ENCODE assay signal across 9 cellular contexts in the genomic region with DNA sequence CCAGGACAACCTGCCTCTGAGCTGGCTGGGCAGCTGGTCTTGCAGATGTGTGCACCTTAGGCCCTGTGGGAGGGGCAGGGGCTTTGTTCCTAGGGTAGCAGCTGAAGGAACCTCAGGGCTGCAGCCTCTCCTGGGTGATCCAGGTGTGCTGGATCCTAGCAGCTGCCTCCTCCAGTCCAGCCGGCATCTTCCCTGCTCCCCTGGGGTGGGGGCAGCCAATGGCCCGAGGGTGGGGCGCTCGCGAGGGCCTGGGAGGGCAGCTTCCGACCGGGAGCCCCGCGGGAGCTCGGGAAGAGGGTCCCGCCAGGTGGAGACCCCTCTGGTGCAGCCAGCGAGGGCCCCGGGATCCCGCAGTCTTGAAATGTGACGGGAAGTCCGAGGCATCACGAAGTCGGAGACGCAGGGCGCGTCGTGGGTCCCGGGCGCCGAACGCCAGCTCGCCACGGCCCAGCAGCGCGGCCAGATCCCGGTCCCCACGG. TPM values are rescaled to one million over a fixed set of nuclear protein-coding genes. Genes with fewer than 3 reads are reported as not detected.
DNase-seq lines count a peak whose midpoint lies in the region; ATAC-seq, FAIRE-seq and TF ChIP-seq lines count a peak whose summit lies in the region.
"Had no signal": no experiment of that assay in that cellular context is flagged by ENCODE, and none has a peak within 500 bp of the region (broad histone marks: within the 10 kb centered on the region; RNA-seq: fewer than 3 reads in every experiment).

No MANE protein-coding gene starts in this region.

- peak overlapping the region; percentile 41; the same call in 1 of the 2 replicates for H2AFZ ChIP-seq in GM23248
- no peak overlapping the region for H2AFZ ChIP-seq in smooth muscle cell (ENCODE audit: low read depth)

- H3K9ac ChIP-seq in GM23248 (peak overlapping the region; percentile 80; the same call in 1 of the 2 replicates), iPS-20b (ENCODE audit: low read depth, low read length) (peak overlapping the region; percentile 61), smooth muscle cell (ENCODE audit: low read depth) (peak overlapping the region; percentile 16)

- peaks cover 52% of the 10 kb centered on the region for H3K79me2 ChIP-seq in GM23248 (ENCODE audit: insufficient read depth)
- peaks cover 47% of the 10 kb centered on the region for H3K79me2 ChIP-seq in smooth muscle cell (ENCODE audit: low read depth)

- ATAC-seq in HG02571 (IDR thresholded peaks at IDR 0.05; ENCODE audit: unreplicated experiment): no peak

- WGBS in GM23248 (ENCODE audit: low coverage in 1 of 2, low lambda C conversion rate in 2 of 2, missing lambda C conversion rate in 2 of 2), 2 experiments: 31 to 47% methylated on average over 15 to 31 of the region's 32 CpGs
- WGBS in smooth muscle cell (ENCODE audit: low lambda C conversion rate): 15% methylated on average over 17 of the region's 32 CpGs

- no peak for FAIRE-seq in GM12891 (lab: Jason Lieb, UNC)

- H3F3A ChIP-seq in GM23248 (ENCODE audit: insufficient read depth) (peaks cover 31% of the 10 kb centered on the region), smooth muscle cell (ENCODE audit: low read depth) (no peaks in the 10 kb centered on the region)

- H3K36me3 Mint-ChIP-seq in activated T-helper 1 cell treated with anti-CD3 and anti-CD28 coated beads, Interleukin-12 subunit alpha, Interleukin-12 subunit beta, Interleukin-2, Interleukin-4 antibody, amounts not matched to agents 30 ng/mL and 10 ng/mL and 1 ng/mL, durations not matched to agents 14 hours and 24 hours and 36 hours (ENCODE audit: low read depth): peaks cover 24% of the 10 kb centered on the region

- H3K9me3 ChIP-seq in GM23248 (ENCODE audit: low read depth) (no peaks in the 10 kb centered on the region), iPS-20b (ENCODE audit: insufficient read depth, low read depth, low read length) (no peaks in the 10 kb centered on the region), smooth muscle cell (replicated peaks; ENCODE audit: low read depth) (no peaks in the 10 kb centered on the region)

- no peak for TF ChIP-seq POLR2A in GM12891 (IDR thresholded peaks at IDR 0.05; ENCODE audit: low read depth, low read length)

- TF ChIP-seq CTCF in smooth muscle cell (IDR thresholded peaks at IDR 0.05; ENCODE audit: borderline replicate concordance, insufficient read depth, poor library complexity, severe bottlenecking): no peak

- H3K9me2 ChIP-seq in GM23248 (ENCODE audit: insufficient read depth): no peaks in the 10 kb centered on the region

- H3K27ac ChIP-seq in GM23248: no peak overlapping the region
- H3K27ac ChIP-seq in iPS-20b (ENCODE audit: low read length): no peak overlapping the region
- H3K27ac ChIP-seq in smooth muscle cell (ENCODE audit: low read depth): no peak overlapping the region

- peak overlapping the region; percentile 93 for H3K4me3 Mint-ChIP-seq in activated T-helper 1 cell treated with anti-CD3 and anti-CD28 coated beads, Interleukin-12 subunit alpha, Interleukin-12 subunit beta, Interleukin-2, Interleukin-4 antibody, amounts not matched to agents 30 ng/mL and 10 ng/mL and 1 ng/mL, durations not matched to agents 14 hours and 24 hours and 36 hours

- H3K27ac Mint-ChIP-seq in activated T-helper 1 cell treated with anti-CD3 and anti-CD28 coated beads, Interleukin-12 subunit alpha, Interleukin-12 subunit beta, Interleukin-2, Interleukin-4 antibody, amounts not matched to agents 30 ng/mL and 10 ng/mL and 1 ng/mL, durations not matched to agents 14 hours and 24 hours and 36 hours: peak overlapping the region; percentile 96

- peaks cover 28% of the 10 kb centered on the region for H3K4me1 ChIP-seq in GM23248 (ENCODE audit: insufficient read depth)
- H3K4me1 ChIP-seq in iPS-20b (ENCODE audit: insufficient read depth, low read length): peaks cover 38% of the 10 kb centered on the region
- H3K4me1 ChIP-seq in smooth muscle cell (ENCODE audit: low read depth): peaks cover 43% of the 10 kb centered on the region

- intact Hi-C loops in activated T-helper 1 cell treated with anti-CD3 and anti-CD28 coated beads, Interleukin-12 subunit alpha, Interleukin-12 subunit beta, Interleukin-2, Interleukin-4 antibody, amounts not matched to agents 30 ng/mL and 10 ng/mL and 1 ng/mL, durations not matched to agents 14 hours and 24 hours and 36 hours (cut with micrococcal nuclease): no loop called here

- H3K36me3 ChIP-seq in GM23248 (ENCODE audit: low read depth) (no peaks in the 10 kb centered on the region), iPS-20b (ENCODE audit: insufficient read depth, low read depth, low read length) (0 out of 2 replicates have a peak, but pooled peaks cover 5% of the 10 kb centered on the region), smooth muscle cell (ENCODE audit: low read depth) (no peaks in the 10 kb centered on the region)

- DNase-seq in GM23248 (no peak), smooth muscle cell (lab: John Stamatoyannopoulos, UW; ENCODE audit: unreplicated experiment) (no peak), GM12891 (ENCODE audit: insufficient read length, low spot score) (no peak), NCI-H748 (lab: John Stamatoyannopoulos, UW; ENCODE audit: unreplicated experiment) (no peak), C1 segment of cervical spinal cord (lab: John Stamatoyannopoulos, UW) (no peak)
- no peak for DNase-seq in activated T-helper 1 cell treated with anti-CD3 and anti-CD28 coated beads, Interleukin-12 subunit alpha, Interleukin-12 subunit beta, Interleukin-2, Interleukin-4 antibody, amounts not matched to agents 30 ng/mL and 10 ng/mL and 1 ng/mL, durations not matched to agents 14 hours and 24 hours and 36 hours (ENCODE audit: low spot score)
- DNase-seq: SW 1271 had no signal

- H3K4me1 Mint-ChIP-seq in activated T-helper 1 cell treated with anti-CD3 and anti-CD28 coated beads, Interleukin-12 subunit alpha, Interleukin-12 subunit beta, Interleukin-2, Interleukin-4 antibody, amounts not matched to agents 30 ng/mL and 10 ng/mL and 1 ng/mL, durations not matched to agents 14 hours and 24 hours and 36 hours (ENCODE audit: low read depth): peaks cover 46% of the 10 kb centered on the region

- no peaks in the 10 kb centered on the region for H3K9me3 Mint-ChIP-seq in activated T-helper 1 cell treated with anti-CD3 and anti-CD28 coated beads, Interleukin-12 subunit alpha, Interleukin-12 subunit beta, Interleukin-2, Interleukin-4 antibody, amounts not matched to agents 30 ng/mL and 10 ng/mL and 1 ng/mL, durations not matched to agents 14 hours and 24 hours and 36 hours

- H3K27me3 Mint-ChIP-seq in activated T-helper 1 cell treated with anti-CD3 and anti-CD28 coated beads, Interleukin-12 subunit alpha, Interleukin-12 subunit beta, Interleukin-2, Interleukin-4 antibody, amounts not matched to agents 30 ng/mL and 10 ng/mL and 1 ng/mL, durations not matched to agents 14 hours and 24 hours and 36 hours (ENCODE audit: insufficient read depth): no peaks in the 10 kb centered on the region

- H3K4me3 ChIP-seq in GM23248 (peak overlapping the region; percentile 79), iPS-20b (ENCODE audit: low read length) (peak overlapping the region; percentile 91), smooth muscle cell (peak overlapping the region; percentile 66)

- in situ Hi-C loops in GM23248 (cut with MboI): no loop called here

- no peaks in the 10 kb centered on the region for H4K20me1 ChIP-seq in GM23248 (ENCODE audit: insufficient read depth)
- peaks cover 29% of the 10 kb centered on the region for H4K20me1 ChIP-seq in smooth muscle cell (ENCODE audit: low read depth)

- H3K27me3 ChIP-seq in GM23248 (replicated peaks; ENCODE audit: insufficient read depth) (no peaks in the 10 kb centered on the region), iPS-20b (ENCODE audit: insufficient read depth, low read length) (peaks cover 39% of the 10 kb centered on the region), smooth muscle cell (ENCODE audit: low read depth) (peaks cover 8% of the 10 kb centered on the region)

- H3K4me2 ChIP-seq in GM23248 (ENCODE audit: unreplicated experiment): peak overlapping the region; percentile 82
- H3K4me2 ChIP-seq in smooth muscle cell: peak overlapping the region; percentile 96

RNA-seq across cellular contexts. Expression of a gene that starts 1.7 kb away (rescaled TPM):
- 72.7 and 77.3 TPM in 2 replicates for total RNA-seq in GM23248 (2014; rRNA removed; shearing (Covaris generic))
- 180 and 187 TPM in 2 replicates for polyA plus RNA-seq in GM23248 (2016; fragmentation: Nextera tagmentation; extraction: Ambion mirVana)
- total RNA-seq in activated T-helper 1 cell treated with anti-CD3 and anti-CD28 coated beads, Interleukin-12 subunit alpha, Interleukin-12 subunit beta, Interleukin-2, Interleukin-4 antibody, amounts not matched to agents 30 ng/mL and 10 ng/mL and 1 ng/mL, durations not matched to agents 14 hours and 24 hours and 36 hours: 208 and 214 TPM in 2 replicates
- 355 TPM in 2 replicates for total RNA-seq in smooth muscle cell
- 599 and 726 TPM in 2 replicates for polyA plus RNA-seq in smooth muscle cell
- polyA plus RNA-seq in GM12891 (2012; ENCODE audit: low read depth, missing spikeins): 413 TPM

RNA-seq across cellular contexts. Expression of a gene that starts 5.1 kb away (rescaled TPM):
- 62.5 and 158 TPM in 2 replicates for total RNA-seq in GM23248 (2014; rRNA removed; shearing (Covaris generic))
- polyA plus RNA-seq in GM23248 (2016; fragmentation: Nextera tagmentation; extraction: Ambion mirVana) (1,892 and 1,917 TPM in 2 replicates), smooth muscle cell (3,295 and 4,132 TPM in 2 replicates)
- 3.6 and 4.6 TPM in 2 replicates for total RNA-seq in activated T-helper 1 cell treated with anti-CD3 and anti-CD28 coated beads, Interleukin-12 subunit alpha, Interleukin-12 subunit beta, Interleukin-2, Interleukin-4 antibody, amounts not matched to agents 30 ng/mL and 10 ng/mL and 1 ng/mL, durations not matched to agents 14 hours and 24 hours and 36 hours
- total RNA-seq in smooth muscle cell: 392 and 393 TPM in 2 replicates
- 18.7 TPM for polyA plus RNA-seq in GM12891 (2012; ENCODE audit: low read depth, missing spikeins)

RNA-seq across cellular contexts. Expression of a gene that starts 7.9 kb away (rescaled TPM):
- 75.2 and 104 TPM in 2 replicates for total RNA-seq in GM23248 (2014; rRNA removed; shearing (Covaris generic))
- 1,025 and 1,029 TPM in 2 replicates for polyA plus RNA-seq in GM23248 (2016; fragmentation: Nextera tagmentation; extraction: Ambion mirVana)
- total RNA-seq in activated T-helper 1 cell treated with anti-CD3 and anti-CD28 coated beads, Interleukin-12 subunit alpha, Interleukin-12 subunit beta, Interleukin-2, Interleukin-4 antibody, amounts not matched to agents 30 ng/mL and 10 ng/mL and 1 ng/mL, durations not matched to agents 14 hours and 24 hours and 36 hours: 494 and 521 TPM in 2 replicates
- total RNA-seq in smooth muscle cell: 210 and 211 TPM in 2 replicates
- polyA plus RNA-seq in smooth muscle cell: 1,227 and 1,486 TPM in 2 replicates
- 486 TPM for polyA plus RNA-seq in GM12891 (2012; ENCODE audit: low read depth, missing spikeins)

RNA-seq across cellular contexts. Expression of a gene that starts 16.2 kb away (rescaled TPM):
- not detected in 2 replicates for total RNA-seq in GM23248 (2014; rRNA removed; shearing (Covaris generic))
- polyA plus RNA-seq in GM23248 (2016; fragmentation: Nextera tagmentation; extraction: Ambion mirVana) (not detected in 2 replicates), smooth muscle cell (not detected in 2 replicates)
- not detected in 2 replicates for total RNA-seq in activated T-helper 1 cell treated with anti-CD3 and anti-CD28 coated beads, Interleukin-12 subunit alpha, Interleukin-12 subunit beta, Interleukin-2, Interleukin-4 antibody, amounts not matched to agents 30 ng/mL and 10 ng/mL and 1 ng/mL, durations not matched to agents 14 hours and 24 hours and 36 hours
- total RNA-seq in smooth muscle cell: not detected in 2 replicates
- not detected for polyA plus RNA-seq in GM12891 (2012; ENCODE audit: low read depth, missing spikeins)

RNA-seq across cellular contexts. Expression of a gene that starts 26.6 kb away (rescaled TPM):
- 14.2 and 23.1 TPM in 2 replicates for total RNA-seq in GM23248 (2014; rRNA removed; shearing (Covaris generic))
- 4.4 and 4.6 TPM in 2 replicates for polyA plus RNA-seq in GM23248 (2016; fragmentation: Nextera tagmentation; extraction: Ambion mirVana)
- total RNA-seq in activated T-helper 1 cell treated with anti-CD3 and anti-CD28 coated beads, Interleukin-12 subunit alpha, Interleukin-12 subunit beta, Interleukin-2, Interleukin-4 antibody, amounts not matched to agents 30 ng/mL and 10 ng/mL and 1 ng/mL, durations not matched to agents 14 hours and 24 hours and 36 hours: 164 and 167 TPM in 2 replicates
- total RNA-seq in smooth muscle cell: 8.6 and 18.2 TPM in 2 replicates
- 16.6 and 24.3 TPM in 2 replicates for polyA plus RNA-seq in smooth muscle cell
- 19.3 TPM for polyA plus RNA-seq in GM12891 (2012; ENCODE audit: low read depth, missing spikeins)

Comparison
In these comparisons a context has a peak if more than half of its experiments do, and no peak if none do; other contexts are left out.
1. H3K9ac ChIP-seq: peak in every context shown above with its lines; median percentile 80 in GM23248; 61 in iPS-20b; 16 in smooth muscle cell.
2. RNA of a gene that starts 5.1 kb away (total RNA-seq): 392 to 393 TPM in smooth muscle cell and 62.5 to 158 TPM in GM23248; 3.6 to 4.6 TPM in activated T-helper 1 cell treated with anti-CD3 and anti-CD28 coated beads, Interleukin-12 subunit alpha, Interleukin-12 subunit beta, Interleukin-2, Interleukin-4 antibody, amounts not matched to agents 30 ng/mL and 10 ng/mL and 1 ng/mL, durations not matched to agents 14 hours and 24 hours and 36 hours; every median in the first group is over 10 times any median in the second.
3. Peak in every context shown above with its lines, with median percentiles within 50 percentile points of each other: H3K4me3 ChIP-seq.